In the genomic region with DNA sequence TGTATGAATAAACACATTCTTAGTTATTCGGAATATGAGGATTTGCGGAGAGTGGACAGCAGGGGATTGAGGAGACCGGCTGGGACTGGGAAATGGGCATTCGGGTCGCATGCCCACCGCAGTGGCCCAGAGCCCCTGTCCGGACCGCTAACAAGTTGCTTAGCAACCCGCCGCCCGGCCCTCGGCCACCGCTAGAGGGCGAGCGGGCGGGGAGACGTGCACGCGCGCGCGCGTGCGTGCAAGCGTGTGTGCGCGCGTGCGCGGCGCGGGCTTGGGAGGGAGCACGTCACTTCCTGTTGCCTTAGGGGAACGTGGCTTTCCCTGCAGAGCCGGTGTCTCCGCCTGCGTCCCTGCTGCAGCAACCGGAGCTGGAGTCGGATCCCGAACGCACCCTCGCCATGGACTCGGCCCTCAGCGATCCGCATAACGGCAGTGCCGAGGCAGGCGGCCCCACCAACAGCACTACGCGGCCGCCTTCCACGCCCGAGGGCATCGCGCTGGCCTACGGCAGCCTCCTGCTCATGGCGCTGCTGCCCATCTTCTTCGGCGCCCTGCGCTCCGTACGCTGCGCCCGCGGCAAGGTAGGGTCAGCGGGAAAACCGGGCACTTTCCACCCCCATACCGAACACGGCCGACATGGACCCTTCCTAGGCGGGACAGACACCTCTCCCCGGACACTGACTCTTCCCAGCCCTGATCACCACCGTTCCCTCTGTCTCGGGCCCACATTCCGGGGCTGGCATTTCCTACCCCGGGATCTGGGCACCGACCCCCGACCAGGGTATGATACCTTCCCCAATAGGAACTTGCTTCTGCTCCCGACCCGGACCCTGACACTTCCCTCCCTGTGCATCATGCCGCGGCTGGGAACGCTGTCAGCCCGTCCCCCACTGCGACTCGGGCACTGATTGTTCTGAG, we compare ENCODE assay signal across 8 cellular contexts. TPM values are rescaled to one million over a fixed set of nuclear protein-coding genes. Genes with fewer than 3 reads are reported as not detected.
DNase-seq lines count a peak whose midpoint lies in the region; ATAC-seq and TF ChIP-seq lines count a peak whose summit lies in the region.

A gene with protein sequence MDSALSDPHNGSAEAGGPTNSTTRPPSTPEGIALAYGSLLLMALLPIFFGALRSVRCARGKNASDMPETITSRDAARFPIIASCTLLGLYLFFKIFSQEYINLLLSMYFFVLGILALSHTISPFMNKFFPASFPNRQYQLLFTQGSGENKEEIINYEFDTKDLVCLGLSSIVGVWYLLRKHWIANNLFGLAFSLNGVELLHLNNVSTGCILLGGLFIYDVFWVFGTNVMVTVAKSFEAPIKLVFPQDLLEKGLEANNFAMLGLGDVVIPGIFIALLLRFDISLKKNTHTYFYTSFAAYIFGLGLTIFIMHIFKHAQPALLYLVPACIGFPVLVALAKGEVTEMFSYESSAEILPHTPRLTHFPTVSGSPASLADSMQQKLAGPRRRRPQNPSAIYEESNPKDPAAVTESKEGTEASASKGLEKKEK (plus strand): TSS at position 289 of the 918 bp plus-strand sequence. CDS start 110 bp downstream, at position 399.

- CTCF ChIA-PET in HEK293T (lab: Yijun Ruan, JAX): interaction anchor here (0.5 to 0.6 kb wide), 3 partner anchors 13 to 116 kb away, joined by 3 to 4 read pairs (median 3); no protein-coding TSS in a partner anchor

- H3K4me1 Mint-ChIP-seq in glutamatergic neuron (ENCODE audit: low read depth, unreplicated experiment): peaks cover 1% of the 10 kb centered on the region
- no peaks in the 10 kb centered on the region for H3K4me1 Mint-ChIP-seq in osteocyte (ENCODE audit: unreplicated experiment)

- H3K9me3 ChIP-seq in thymus (ENCODE audit: control insufficient read depth): no peaks in the 10 kb centered on the region

- H3K27me3 ChIP-seq in thymus (ENCODE audit: control insufficient read depth, insufficient read depth): no peaks in the 10 kb centered on the region

- H3K36me3 Mint-ChIP-seq in activated naive CD4-positive, alpha-beta T cell treated with anti-CD3 and anti-CD28 coated beads, Interleukin-2, amount 50 U/mL, for 72 hours: peaks cover 4 to 5% of the 10 kb centered on the region in 2 donors
- H3K36me3 Mint-ChIP-seq in glutamatergic neuron (ENCODE audit: unreplicated experiment) (no peaks in the 10 kb centered on the region), osteocyte (ENCODE audit: unreplicated experiment) (no peaks in the 10 kb centered on the region)

- H3K27ac ChIP-seq in thymus (ENCODE audit: low read depth): peak within 1 kb of the TSS; percentile 61

- H3K36me3 ChIP-seq in thymus (ENCODE audit: control insufficient read depth, insufficient read depth): no peaks in the 10 kb centered on the region

- H3K27ac Mint-ChIP-seq in activated naive CD4-positive, alpha-beta T cell treated with anti-CD3 and anti-CD28 coated beads, Interleukin-2, amount 50 U/mL, for 72 hours: peak within 1 kb of the TSS in 1 of 2 donors; percentile 60
- H3K27ac Mint-ChIP-seq in glutamatergic neuron (ENCODE audit: unreplicated experiment) (no peak within 1 kb of the TSS), osteocyte (ENCODE audit: unreplicated experiment) (peak within 1 kb of the TSS; percentile 67)

- POLR2A ChIA-PET in HEK293T (lab: Yijun Ruan, JAX): no interaction called here

- H3K4me3 Mint-ChIP-seq in glutamatergic neuron (ENCODE audit: unreplicated experiment) (peak within 1 kb of the TSS; percentile 80), osteocyte (ENCODE audit: unreplicated experiment) (no peak within 1 kb of the TSS)

- under 1% methylated on average over 86 of the region's 86 CpGs for WGBS in thymus

- H3K27me3 Mint-ChIP-seq in glutamatergic neuron (ENCODE audit: unreplicated experiment) (no peaks in the 10 kb centered on the region), osteocyte (ENCODE audit: unreplicated experiment) (no peaks in the 10 kb centered on the region)

- DNase-seq in HEK293T (ENCODE audit: extremely low spot score) (peak; percentile 98), MV-4-11 (lab: John Stamatoyannopoulos, UW) (peak; percentile 86), glutamatergic neuron (peak; percentile 99), osteocyte (ENCODE audit: extremely low spot score, unreplicated experiment) (peak; percentile 97)
- peak; percentile 84 to 92 for DNase-seq in activated naive CD4-positive, alpha-beta T cell treated with anti-CD3 and anti-CD28 coated beads, Interleukin-2, amount 50 U/mL, for 72 hours (ENCODE audit: low spot score in 2 of 2)

- TF ChIP-seq CTCF in glutamatergic neuron (IDR thresholded peaks at IDR 0.05; ENCODE audit: partially characterized antibody, unreplicated experiment) (peak; percentile 100), osteocyte (IDR thresholded peaks at IDR 0.05) (peak; percentile 99)

- H3K4me3 ChIP-seq in GM08714 (ENCODE audit: low read length) (peak within 1 kb of the TSS; percentile 82), thymus (ENCODE audit: low read length) (peak within 1 kb of the TSS; percentile 97)

- H3K9me3 Mint-ChIP-seq in activated naive CD4-positive, alpha-beta T cell treated with anti-CD3 and anti-CD28 coated beads, Interleukin-2, amount 50 U/mL, for 72 hours: no peaks in the 10 kb centered on the region
- H3K9me3 Mint-ChIP-seq in glutamatergic neuron (ENCODE audit: unreplicated experiment) (peaks cover 6% of the 10 kb centered on the region), osteocyte (ENCODE audit: unreplicated experiment) (no peaks in the 10 kb centered on the region)

- H3K4me1 ChIP-seq in thymus (ENCODE audit: control insufficient read depth, insufficient read depth, low read length): peaks cover 15% of the 10 kb centered on the region

- peak; percentile 87 for ATAC-seq in SK-N-SH treated with all-trans-retinoic acid at 6 μM for 48 hours
- peak; percentile 84 to 88 for ATAC-seq in activated naive CD4-positive, alpha-beta T cell treated with anti-CD3 and anti-CD28 coated beads, Interleukin-2, amount 50 U/mL, for 72 hours

TF ChIP-seq in HEK293T, 16 proteins besides CTCF, POLR2A, EP300 and RAD21:
- TF ChIP-seq L3MBTL2 (conservative IDR thresholded peaks at IDR 0.05) (peak; percentile 54), BHLHE40 (IDR thresholded peaks at IDR 0.05; ENCODE audit: borderline replicate concordance) (no peak), FOXK2 (IDR thresholded peaks at IDR 0.05) (no peak), FOXA1 (IDR thresholded peaks at IDR 0.05) (no peak), LEF1 (IDR thresholded peaks at IDR 0.05; ENCODE audit: borderline replicate concordance) (no peak), SUZ12 (IDR thresholded peaks at IDR 0.05) (no peak), ELF4 (IDR thresholded peaks at IDR 0.05) (no peak), NFRKB (IDR thresholded peaks at IDR 0.05) (no peak), ZNF384 (IDR thresholded peaks at IDR 0.05) (no peak), HDGF (IDR thresholded peaks at IDR 0.05; ENCODE audit: borderline replicate concordance) (no peak), FOXM1 (IDR thresholded peaks at IDR 0.05; ENCODE audit: borderline replicate concordance) (no peak), PKNOX1 (IDR thresholded peaks at IDR 0.05) (no peak), SP1 (IDR thresholded peaks at IDR 0.05) (no peak), CTBP1 (IDR thresholded peaks at IDR 0.05; ENCODE audit: borderline replicate concordance) (no peak), ARNT (IDR thresholded peaks at IDR 0.05) (peak; percentile 80), TARDBP (IDR thresholded peaks at IDR 0.05) (no peak)

TF ChIP-seq in SK-N-SH treated with all-trans-retinoic acid at 6 μM for 48 hours, 23 proteins besides CTCF, POLR2A, EP300 and RAD21 (continues in another document):
- TF ChIP-seq ZNF70 (CRISPR knock-in tag; IDR thresholded peaks at IDR 0.05) (peak; percentile 33; the same call in 1 of the 2 replicates), SNAI2 (CRISPR knock-in tag; IDR thresholded peaks at IDR 0.05) (peak; percentile 98), OSR1 (CRISPR knock-in tag; IDR thresholded peaks at IDR 0.05) (peak; percentile 15; the same call in 1 of the 2 replicates), ESRRG (CRISPR knock-in tag; IDR thresholded peaks at IDR 0.05) (no peak), GLIS3 (CRISPR knock-in tag; IDR thresholded peaks at IDR 0.05) (no peak), ZNF565 (CRISPR knock-in tag; conservative IDR thresholded peaks at IDR 0.05; ENCODE audit: low read depth) (peak; percentile 90; the same call in 1 of the 2 replicates)
- TF ChIP-seq, protein P1, sequence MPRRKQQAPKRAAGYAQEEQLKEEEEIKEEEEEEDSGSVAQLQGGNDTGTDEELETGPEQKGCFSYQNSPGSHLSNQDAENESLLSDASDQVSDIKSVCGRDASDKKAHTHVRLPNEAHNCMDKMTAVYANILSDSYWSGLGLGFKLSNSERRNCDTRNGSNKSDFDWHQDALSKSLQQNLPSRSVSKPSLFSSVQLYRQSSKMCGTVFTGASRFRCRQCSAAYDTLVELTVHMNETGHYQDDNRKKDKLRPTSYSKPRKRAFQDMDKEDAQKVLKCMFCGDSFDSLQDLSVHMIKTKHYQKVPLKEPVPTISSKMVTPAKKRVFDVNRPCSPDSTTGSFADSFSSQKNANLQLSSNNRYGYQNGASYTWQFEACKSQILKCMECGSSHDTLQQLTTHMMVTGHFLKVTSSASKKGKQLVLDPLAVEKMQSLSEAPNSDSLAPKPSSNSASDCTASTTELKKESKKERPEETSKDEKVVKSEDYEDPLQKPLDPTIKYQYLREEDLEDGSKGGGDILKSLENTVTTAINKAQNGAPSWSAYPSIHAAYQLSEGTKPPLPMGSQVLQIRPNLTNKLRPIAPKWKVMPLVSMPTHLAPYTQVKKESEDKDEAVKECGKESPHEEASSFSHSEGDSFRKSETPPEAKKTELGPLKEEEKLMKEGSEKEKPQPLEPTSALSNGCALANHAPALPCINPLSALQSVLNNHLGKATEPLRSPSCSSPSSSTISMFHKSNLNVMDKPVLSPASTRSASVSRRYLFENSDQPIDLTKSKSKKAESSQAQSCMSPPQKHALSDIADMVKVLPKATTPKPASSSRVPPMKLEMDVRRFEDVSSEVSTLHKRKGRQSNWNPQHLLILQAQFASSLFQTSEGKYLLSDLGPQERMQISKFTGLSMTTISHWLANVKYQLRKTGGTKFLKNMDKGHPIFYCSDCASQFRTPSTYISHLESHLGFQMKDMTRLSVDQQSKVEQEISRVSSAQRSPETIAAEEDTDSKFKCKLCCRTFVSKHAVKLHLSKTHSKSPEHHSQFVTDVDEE (CRISPR knock-in tag; IDR thresholded peaks at IDR 0.05): peak; percentile 99

RNA-seq across cellular contexts. Expression of the gene that starts here (rescaled TPM):
- total RNA-seq in activated naive CD4-positive, alpha-beta T cell treated with anti-CD3 and anti-CD28 coated beads, Interleukin-2, amount 50 U/mL, for 72 hours: 100 to 1,000 TPM; 108 to 124 TPM
- total RNA-seq in glutamatergic neuron (ENCODE audit: unreplicated experiment) (320 TPM), osteocyte (173 and 203 TPM in 2 replicates)
- 87.5 TPM for polyA plus RNA-seq in thymus

Comparison
In these comparisons a context has a peak if more than half of its experiments do, and no peak if none do; other contexts are left out.
1. Peak in every context shown above with its lines: DNase-seq, ATAC-seq, H3K4me3 ChIP-seq and H3K27ac ChIP-seq.